Comparison of ENCODE assay signal across 13 cellular contexts in genomic region chr5:131274341-131275063, GRCh38. TPM values are rescaled to one million over a fixed set of nuclear protein-coding genes. Genes with fewer than 3 reads are reported as not detected.
A peak's percentile ranks its signal among the peaks of the same experiment; 100 is the strongest.
DNase-seq lines count a peak whose midpoint lies in the region; ATAC-seq and TF ChIP-seq lines count a peak whose summit lies in the region.
"Had no signal": no experiment of that assay in that cellular context is flagged by ENCODE, and none has a peak within 500 bp of the region (broad histone marks: within the 10 kb centered on the region; RNA-seq: fewer than 3 reads in every experiment).

No MANE protein-coding gene starts in this region.

- H3K9me3 Mint-ChIP-seq in immature natural killer cell = no peaks in the 10 kb centered on the region

- H3K36me3 ChIP-seq in DOHH2 (ENCODE audit: control insufficient read depth, low read length) = peaks cover 4% of the 10 kb centered on the region
- H3K36me3 ChIP-seq: esophagus squamous epithelium had no signal

- H3K9me3 ChIP-seq in DOHH2 (ENCODE audit: control insufficient read depth, insufficient read depth, low read length) = no peaks in the 10 kb centered on the region
- H3K9me3 ChIP-seq in T-helper 17 cell (ENCODE audit: control insufficient read depth, low read length, poor library complexity, severe bottlenecking) = no peaks in the 10 kb centered on the region
- H3K9me3 ChIP-seq: esophagus squamous epithelium had no signal

- H3K4me3 Mint-ChIP-seq in T-helper 17 cell (peak overlapping the region; percentile 83), immature natural killer cell (peak overlapping the region; percentile 55 to 80 (median 68))

- H3K36me3 Mint-ChIP-seq in T-helper 17 cell (ENCODE audit: low read depth) (peaks cover 8% of the 10 kb centered on the region), immature natural killer cell (peaks cover 0 to 4% (median 0%) of the 10 kb centered on the region in 3 donors)

- H3K27me3 Mint-ChIP-seq in T-helper 17 cell = no peaks in the 10 kb centered on the region
- H3K27me3 Mint-ChIP-seq in immature natural killer cell (ENCODE audit: low read depth in 3 of 3) = peaks cover 23 to 38% (median 29%) of the 10 kb centered on the region in 3 donors

- intact Hi-C loops in posterior vena cava (cut with DNase I) = no loop called here

- H3K79me2 ChIP-seq in DOHH2 (ENCODE audit: control insufficient read depth, low read length) = peaks cover 95% of the 10 kb centered on the region

- peaks cover 6% of the 10 kb centered on the region; the same call in 1 of the 2 replicates for H4K20me1 ChIP-seq in DOHH2 (ENCODE audit: control insufficient read depth, insufficient read depth, low read depth, low read length)

- no peak overlapping the region for H3K4me3 ChIP-seq in DOHH2 (ENCODE audit: low read length)
- H3K4me3 ChIP-seq: esophagus squamous epithelium had no signal

- TF ChIP-seq CTCF in DOHH2 (IDR thresholded peaks at IDR 0.05; ENCODE audit: low read depth, low read length, poor library complexity, severe bottlenecking) = no peak

- no peak overlapping the region for H3K27ac ChIP-seq in DOHH2 (ENCODE audit: low read depth, low read length)
- H3K27ac ChIP-seq: C4-2B, esophagus squamous epithelium had no signal

- DNase-seq in T-helper 17 cell = no peak
- no peak for DNase-seq in immature natural killer cell
- no peak for DNase-seq in globus pallidus (ENCODE audit: low spot score)
- DNase-seq in posterior vena cava (ENCODE audit: low spot score) = no peak
- DNase-seq in midbrain (lab: John Stamatoyannopoulos, UW) = no peak
- DNase-seq: esophagus squamous epithelium; NCI-H226; stimulated activated CD4-positive, alpha-beta T cell treated with anti-CD3 and anti-CD28 coated beads, Interleukin-2, amount 100 ng/mL, for 48 hours had no signal

- H3K4me2 ChIP-seq in DOHH2 (ENCODE audit: low read length) = peak overlapping the region; percentile 13

- H3F3A ChIP-seq in DOHH2 (ENCODE audit: control insufficient read depth, insufficient read depth) = peaks cover 21% of the 10 kb centered on the region

- H3K4me1 ChIP-seq in DOHH2 (ENCODE audit: control insufficient read depth, low read length) = peaks cover 67% of the 10 kb centered on the region

- H3K27ac Mint-ChIP-seq in T-helper 17 cell (peak overlapping the region; percentile 98), immature natural killer cell (peak overlapping the region; percentile 78 to 90 (median 84))

- peaks cover 65% of the 10 kb centered on the region for H3K4me1 Mint-ChIP-seq in T-helper 17 cell
- peaks cover 88 to 91% of the 10 kb centered on the region in 2 donors for H3K4me1 Mint-ChIP-seq in immature natural killer cell

- no peaks in the 10 kb centered on the region for H3K9me2 ChIP-seq in DOHH2 (replicated peaks; ENCODE audit: control insufficient read depth, low read length)

- peak; percentile 27 for ATAC-seq in GM19395 (IDR thresholded peaks at IDR 0.05; ENCODE audit: unreplicated experiment)
- peak; percentile 27 for ATAC-seq in T-helper 17 cell
- no peak for ATAC-seq in HG02623 (IDR thresholded peaks at IDR 0.05; ENCODE audit: unreplicated experiment)
- ATAC-seq: HCT116 had no signal

- no peaks in the 10 kb centered on the region for H3K27me3 ChIP-seq in DOHH2 (ENCODE audit: control insufficient read depth, low read length)
- H3K27me3 ChIP-seq: esophagus squamous epithelium had no signal

RNA-seq across cellular contexts. Expression of gene CDC42SE2, which starts 10.6 kb away (rescaled TPM):
- 100 to 1,000 TPM; 215 to 245 TPM for total RNA-seq in T-helper 17 cell
- polyA plus RNA-seq in immature natural killer cell = 100 to 1,000 TPM; 296 to 536 (median 342) TPM
- 10 to 100 TPM; 17.0 to 18.5 TPM for total RNA-seq in posterior vena cava

Comparison
In these comparisons a context has a peak if more than half of its experiments do, and no peak if none do; other contexts are left out.
1. RNA of gene CDC42SE2, which starts 10.6 kb away (total RNA-seq): 215 to 245 TPM in T-helper 17 cell; 17.0 to 18.5 TPM in posterior vena cava; every median in the first group is over 10 times any median in the second.